Comparison of ENCODE assay signal across 8 cellular contexts in the genomic region with DNA sequence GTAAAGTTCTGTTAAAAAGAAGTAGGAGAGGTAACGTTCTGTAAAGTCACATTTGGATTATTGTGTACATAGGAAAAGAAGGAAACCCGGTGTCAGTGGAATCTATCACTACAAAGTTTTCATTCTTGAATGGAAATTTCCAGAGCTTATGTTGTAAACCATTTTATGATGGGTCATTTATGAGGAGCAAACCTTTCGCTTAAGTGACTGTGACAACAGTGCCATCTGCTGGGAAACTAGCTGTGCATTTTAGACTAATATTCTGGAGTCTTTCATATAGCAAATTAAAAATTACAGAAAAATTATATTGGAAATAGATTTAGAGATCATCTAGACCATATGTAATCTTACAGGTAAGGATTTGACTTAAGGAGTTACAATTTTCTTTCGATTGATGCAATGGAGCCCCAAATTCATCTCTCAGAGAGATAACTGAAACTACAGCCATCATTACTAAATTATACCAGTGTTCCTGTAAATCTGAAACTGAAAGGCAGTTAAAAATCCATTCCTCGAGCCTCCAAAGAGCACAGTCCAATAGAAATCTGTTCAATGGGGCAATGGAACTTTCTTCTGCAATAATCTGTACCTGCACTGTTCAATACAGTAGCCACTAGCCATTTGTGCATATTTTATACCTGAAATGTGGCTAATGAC. TPM values are rescaled to one million over a fixed set of nuclear protein-coding genes. Genes with fewer than 3 reads are reported as not detected.
DNase-seq lines count a peak whose midpoint lies in the region; ATAC-seq and TF ChIP-seq lines count a peak whose summit lies in the region.

No MANE protein-coding gene starts in this region.

- H3K9me3 Mint-ChIP-seq in neural crest cell, result no peaks in the 10 kb centered on the region

- DNase-seq in AG09309 (ENCODE audit: low read depth), result peak; percentile 31
- peak; percentile 44 to 67 for DNase-seq in NCI-H2081 (lab: John Stamatoyannopoulos, UW)
- peak in 3 of 4 experiments; percentile 0 to 1 (median 1) for DNase-seq in activated CD4-positive, CD25-positive, alpha-beta regulatory T cell (lab: John Stamatoyannopoulos, UW)
- DNase-seq in epithelial cell of proximal tubule (ENCODE audit: low read depth), result no peak
- DNase-seq in neural crest cell (ENCODE audit: low read depth, low spot score), result peak; percentile 18

- no peaks in the 10 kb centered on the region for H3K27me3 Mint-ChIP-seq in neural crest cell (ENCODE audit: low read depth)

- peaks cover 18% of the 10 kb centered on the region for H3K4me1 Mint-ChIP-seq in neural crest cell

- no peak overlapping the region for H3K4me3 Mint-ChIP-seq in neural crest cell

- peak; percentile 57 for TF ChIP-seq CTCF in AG09309 (IDR thresholded peaks at IDR 0.05; ENCODE audit: control insufficient read depth, insufficient read depth, low read depth, low read length, missing control alignments)
- TF ChIP-seq CTCF in GM12873 (IDR thresholded peaks at IDR 0.05; ENCODE audit: insufficient read depth, low read depth, low read length, missing control alignments), result peak; percentile 53
- peak; percentile 64 for TF ChIP-seq CTCF in epithelial cell of proximal tubule (conservative IDR thresholded peaks at IDR 0.05; ENCODE audit: low read depth, low read length)
- TF ChIP-seq CTCF in neural crest cell (conservative IDR thresholded peaks at IDR 0.05), result peak; percentile 73

- H3K36me3 Mint-ChIP-seq in neural crest cell (ENCODE audit: low read depth), result no peaks in the 10 kb centered on the region

- H3K4me3 ChIP-seq in AG09309 (ENCODE audit: control insufficient read depth, low read depth, low read length), result no peak overlapping the region
- no peak overlapping the region for H3K4me3 ChIP-seq in epithelial cell of proximal tubule (ENCODE audit: low read depth, low read length)

- no peak overlapping the region for H3K27ac Mint-ChIP-seq in neural crest cell (ENCODE audit: unreplicated experiment)

- ATAC-seq in GM21360 (IDR thresholded peaks at IDR 0.05; ENCODE audit: unreplicated experiment), result no peak
- ATAC-seq in HG03039 (IDR thresholded peaks at IDR 0.05; ENCODE audit: unreplicated experiment), result no peak

RNA-seq across cellular contexts. Expression of a gene that starts 26.9 kb away (rescaled TPM):
- 6.3 and 9.6 TPM in 2 replicates for total RNA-seq in epithelial cell of proximal tubule
- 0.28 TPM in 1 of 2 replicates, not detected in the other for total RNA-seq in neural crest cell
